In genomic region chr6:30158475-30159025, GRCh38 we compare ENCODE assay signal across 15 cellular contexts. TPM values are rescaled to one million over a fixed set of nuclear protein-coding genes. Genes with fewer than 3 reads are reported as not detected.
"Had no signal": no experiment of that assay in that cellular context is flagged by ENCODE, and none has a peak within 500 bp of the region (broad histone marks: within the 10 kb centered on the region; RNA-seq: fewer than 3 reads in every experiment).

No MANE protein-coding gene starts in this region.

- H3K79me2 ChIP-seq: parathyroid adenoma had no signal

- H3K27ac ChIP-seq: ascending aorta, lower lobe of right lung, parathyroid adenoma, SJCRH30, transverse colon had no signal

- H3K4me1 ChIP-seq: parathyroid adenoma had no signal

- H2AFZ ChIP-seq: parathyroid adenoma had no signal

- H3K27ac Mint-ChIP-seq: endodermal cell; naive thymus-derived CD4-positive, alpha-beta T cell had no signal

- DNase-seq: activated CD4-positive, alpha-beta T cell treated with anti-CD3 and anti-CD28 coated beads for 4 hours; endodermal cell; hypothalamus; lower lobe of right lung; naive thymus-derived CD4-positive, alpha-beta T cell; SJCRH30; transverse colon had no signal

- H3K36me3 ChIP-seq: ascending aorta, lower lobe of right lung, SJCRH30, transverse colon had no signal

- H3K9me3 Mint-ChIP-seq: endodermal cell; naive thymus-derived CD4-positive, alpha-beta T cell had no signal

- H3K9me3 ChIP-seq: ascending aorta, lower lobe of right lung, SJCRH30, transverse colon had no signal

- H3K27me3 ChIP-seq: ascending aorta, SJCRH30, transverse colon had no signal

- H3K4me3 ChIP-seq: ascending aorta, lower lobe of right lung, SJCRH30, transverse colon had no signal

- H3K36me3 Mint-ChIP-seq: naive thymus-derived CD4-positive, alpha-beta T cell had no signal

- ATAC-seq: lower lobe of right lung; naive thymus-derived CD4-positive, alpha-beta T cell had no signal

RNA-seq across cellular contexts. Expression of gene TRIM10, which starts 2.5 kb away (rescaled TPM):
- total RNA-seq: ascending aorta, bronchial epithelial cell, chondrocyte, dermis microvascular lymphatic vessel endothelial cell, endodermal cell, lower lobe of right lung, renal cortical epithelial cell, SJCRH30, subcutaneous adipose tissue had no signal

RNA-seq across cellular contexts. Expression of gene TRIM15, which starts 4.8 kb away (rescaled TPM):
- total RNA-seq: ascending aorta, bronchial epithelial cell, chondrocyte, dermis microvascular lymphatic vessel endothelial cell, endodermal cell, lower lobe of right lung, mononuclear cell, renal cortical epithelial cell, subcutaneous adipose tissue had no signal

RNA-seq across cellular contexts. Expression of gene TRIM40, which starts 22.6 kb away (rescaled TPM):
- total RNA-seq: ascending aorta; bronchial epithelial cell; chondrocyte; dermis microvascular lymphatic vessel endothelial cell; endodermal cell; lower lobe of right lung; naive thymus-derived CD4-positive, alpha-beta T cell; renal cortical epithelial cell; SJCRH30; subcutaneous adipose tissue had no signal

RNA-seq across cellular contexts. Expression of gene TRIM31, which starts 45.7 kb away (rescaled TPM):
- total RNA-seq: ascending aorta, bronchial epithelial cell, chondrocyte, dermis microvascular lymphatic vessel endothelial cell, endodermal cell, renal cortical epithelial cell, SJCRH30, subcutaneous adipose tissue had no signal
